35 cellular contexts compared by ENCODE assay signal in the genomic region with DNA sequence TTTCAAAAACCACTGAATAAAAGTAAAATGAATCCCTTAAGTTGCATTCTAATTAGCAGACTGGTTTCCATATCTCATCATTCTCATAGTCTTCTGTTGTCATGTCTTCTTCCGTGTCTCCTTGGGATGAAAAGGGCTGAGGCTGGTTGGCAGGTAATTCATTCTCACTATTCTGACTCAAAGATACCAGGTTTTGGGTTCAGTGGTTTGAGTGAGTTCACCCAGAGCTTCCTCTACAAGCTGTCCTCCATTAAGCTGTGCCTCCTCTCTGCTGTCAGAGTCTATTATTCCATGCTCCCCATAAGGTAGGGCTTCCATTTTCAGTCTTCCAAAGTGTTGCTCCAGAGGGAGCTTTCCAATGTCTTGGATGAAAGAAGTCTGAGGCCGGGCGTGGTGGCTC.
"Had no signal": no experiment of that assay in that cellular context is flagged by ENCODE, and none has a peak within 500 bp of the region (broad histone marks: within the 10 kb centered on the region; RNA-seq: fewer than 3 reads in every experiment).

No MANE protein-coding gene starts in this region.

- H3K4me1 ChIP-seq: ascending aorta, colonic mucosa, Peyer's patch had no signal

- H3K27me3 ChIP-seq: ascending aorta, cardiac muscle cell, colonic mucosa, MG63, Peyer's patch had no signal

- ATAC-seq: activated T-cell treated with anti-CD3 and anti-CD28 coated beads, Interleukin-2, amount 50 U/mL, for 4 hours; PC-3; SK-N-SH treated with all-trans-retinoic acid at 6 μM for 48 hours; T-cell had no signal

- H3K27ac Mint-ChIP-seq: activated B cell treated with CpG ODN at 0.5 μM for 24 hours; activated naive CD8-positive, alpha-beta T cell; activated T-helper 2 cell treated with anti-CD3 and anti-CD28 coated beads, Interferon-gamma antibody, Interleukin-2, Interleukin-4, amounts not matched to agents 10 μg/mL and 5 μg/mL and 100 μg/mL, durations not matched to agents 14 hours and 24 hours and 36 hours; T-cell had no signal

- H3K9me3 ChIP-seq: ascending aorta, colonic mucosa, MG63, Peyer's patch had no signal

- H3K27ac ChIP-seq: ascending aorta, cardiac muscle cell, colonic mucosa, Peyer's patch, VCaP had no signal

- H3K9me3 Mint-ChIP-seq: central memory CD8-positive, alpha-beta T cell; T-cell had no signal

- H3K4me1 Mint-ChIP-seq: activated B cell treated with CpG ODN at 0.5 μM for 24 hours had no signal

- DNase-seq: activated B cell treated with CpG ODN at 0.5 μM for 24 hours; activated CD4-positive, alpha-beta T cell treated with anti-CD3 and anti-CD28 coated beads for 48 hours; activated CD4-positive, alpha-beta T cell treated with anti-CD3 and anti-CD28 coated beads, Interleukin-2, amount 50 U/mL, for 4 hours; activated CD4-positive, CD25-positive, alpha-beta regulatory T cell treated with anti-CD3 and anti-CD28 coated beads, Interleukin-2, amount 50 U/mL, for 72 hours; activated gamma-delta T cell; activated T-cell treated with anti-CD3 and anti-CD28 coated beads, Interleukin-2, amount 50 U/mL, for 4 hours; amygdala; colonic mucosa; Kasumi-1; KG1; MG63; NCI-H1092; NCI-H146; NCI-H187; NCI-H2029 treated with DMSO at 0.1 percent for 48 hours; NCI-H2107; NCI-H2171; NCI-H510A; NCI-H526; NCI-H748 treated with DMSO at 0.1 percent for 48 hours; NK-92 treated with Interleukin-12 subunit alpha and Interleukin-12 subunit beta, amount 100 ng/mL, for 24 hours; PC-3; Peyer's patch; RPMI8226; SIG-M5; T-cell; T-helper 2 cell; T-helper 9 cell had no signal

- H3K4me3 Mint-ChIP-seq: activated B cell treated with CpG ODN at 0.5 μM for 24 hours; activated naive CD8-positive, alpha-beta T cell; activated T-cell treated with anti-CD3 and anti-CD28 coated beads, Interleukin-2, amount 50 U/mL, for 4 hours; central memory CD8-positive, alpha-beta T cell; T-cell had no signal

- H3K4me3 ChIP-seq: ascending aorta, cardiac muscle cell, colonic mucosa, MG63, Peyer's patch had no signal

- H3K36me3 ChIP-seq: ascending aorta, cardiac muscle cell, colonic mucosa had no signal

- H3K27me3 Mint-ChIP-seq: activated B cell treated with CpG ODN at 0.5 μM for 24 hours; activated naive CD8-positive, alpha-beta T cell; central memory CD8-positive, alpha-beta T cell; T-cell had no signal
